Comparison of ENCODE assay signal across 24 cellular contexts in genomic region chr12:111269688-111270087, GRCh38.
"Had no signal": no experiment of that assay in that cellular context is flagged by ENCODE, and none has a peak within 500 bp of the region (broad histone marks: within the 10 kb centered on the region; RNA-seq: fewer than 3 reads in every experiment).

No MANE protein-coding gene starts in this region.

- H3K4me3 Mint-ChIP-seq: natural killer cell treated with Interleukin-12 subunit alpha and Interleukin-12 subunit beta and Interleukin-15 and Interleukin-18, amount 100 ng/mL, for 72 hours; stimulated activated memory B cell treated with anti-CD40 and anti-IgM and Interleukin-4, amounts not matched to agents 10 μg/mL and 1 μg/mL and 100 μg/mL, for 72 hours; stimulated activated naive CD8-positive, alpha-beta T cell treated with anti-CD3 and anti-CD28 coated beads, Interleukin-15, Interleukin-2, amounts not matched to agents 100 ng/mL and 50 ng/mL, for 24 hours had no signal

- H3K36me3 ChIP-seq: left lung, neutrophil, pancreas, spleen, tibial nerve, upper lobe of right lung, vagina had no signal

- H3K9me3 ChIP-seq: left lung, neutrophil, pancreas, right lobe of liver, spleen, tibial nerve, upper lobe of right lung, vagina had no signal

- H3K4me1 ChIP-seq: left lung, pancreas, right lobe of liver, spleen, upper lobe of right lung, vagina had no signal

- H3K27me3 ChIP-seq: neutrophil, pancreas, right lobe of liver, vagina had no signal

- H3K27ac Mint-ChIP-seq: natural killer cell treated with Interleukin-12 subunit alpha and Interleukin-12 subunit beta and Interleukin-15 and Interleukin-18, amount 100 ng/mL, for 72 hours; progenitor cell of endocrine pancreas; stimulated activated memory B cell treated with anti-CD40 and anti-IgM and Interleukin-4, amounts not matched to agents 10 μg/mL and 1 μg/mL and 100 μg/mL, for 72 hours; stimulated activated naive CD8-positive, alpha-beta T cell treated with anti-CD3 and anti-CD28 coated beads, Interleukin-15, Interleukin-2, amounts not matched to agents 100 ng/mL and 50 ng/mL, for 24 hours had no signal

- H3K4me1 Mint-ChIP-seq: stimulated activated memory B cell treated with anti-CD40 and anti-IgM and Interleukin-4, amounts not matched to agents 10 μg/mL and 1 μg/mL and 100 μg/mL, for 72 hours had no signal

- H3K27me3 Mint-ChIP-seq: progenitor cell of endocrine pancreas; stimulated activated naive CD8-positive, alpha-beta T cell treated with anti-CD3 and anti-CD28 coated beads, Interleukin-15, Interleukin-2, amounts not matched to agents 100 ng/mL and 50 ng/mL, for 24 hours had no signal

- ATAC-seq: left lung; natural killer cell treated with Interleukin-12 subunit alpha and Interleukin-12 subunit beta and Interleukin-15 and Interleukin-18, amount 100 ng/mL, for 72 hours; pancreas; stimulated activated memory B cell treated with anti-CD40 and anti-IgM and Interleukin-4, amounts not matched to agents 10 μg/mL and 1 μg/mL and 100 μg/mL, for 72 hours; upper lobe of right lung had no signal

- H3K27ac ChIP-seq: left lung, neutrophil, pancreas, right lobe of liver, tibial nerve, upper lobe of right lung, vagina had no signal

- H3K36me3 Mint-ChIP-seq: natural killer cell treated with Interleukin-12 subunit alpha and Interleukin-12 subunit beta and Interleukin-15 and Interleukin-18, amount 100 ng/mL, for 72 hours; stimulated activated memory B cell treated with anti-CD40 and anti-IgM and Interleukin-4, amounts not matched to agents 10 μg/mL and 1 μg/mL and 100 μg/mL, for 72 hours had no signal

- H3K4me3 ChIP-seq: dorsolateral prefrontal cortex, left lung, lung, pancreas, right lobe of liver, spleen, tibial nerve, upper lobe of right lung, vagina had no signal

- DNase-seq: cortex of kidney; dorsolateral prefrontal cortex; effector CD8-positive, alpha-beta T cell; foreskin melanocyte; head of caudate nucleus; hippocampal formation; left lung; mesenchymal stem cell; midbrain; pancreas; right lobe of liver; spleen; stimulated activated CD4-positive, alpha-beta T cell treated with anti-CD3 and anti-CD28 coated beads, Interleukin-15, amount 100 ng/mL, for 24 hours; stimulated activated CD4-positive, alpha-beta T cell treated with anti-CD3 and anti-CD28 coated beads, Interleukin-1b, Interleukin-23, amount 100 ng/mL, for 48 hours; stimulated activated CD4-positive, alpha-beta T cell treated with anti-CD3 and anti-CD28 coated beads, Interleukin-4, amount 100 ng/mL, for 24 hours; upper lobe of right lung had no signal

- H3K9me3 Mint-ChIP-seq: natural killer cell treated with Interleukin-12 subunit alpha and Interleukin-12 subunit beta and Interleukin-15 and Interleukin-18, amount 100 ng/mL, for 72 hours; stimulated activated memory B cell treated with anti-CD40 and anti-IgM and Interleukin-4, amounts not matched to agents 10 μg/mL and 1 μg/mL and 100 μg/mL, for 72 hours; stimulated activated naive CD8-positive, alpha-beta T cell treated with anti-CD3 and anti-CD28 coated beads, Interleukin-15, Interleukin-2, amounts not matched to agents 100 ng/mL and 50 ng/mL, for 24 hours had no signal
